1 cellular context compared by ENCODE assay signal in genomic region chr10:43380610-43381222, GRCh38.
TF ChIP-seq lines count a peak whose summit lies in the region.

No MANE protein-coding gene starts in this region.

TF ChIP-seq in K562, 482 proteins besides CTCF, POLR2A, EP300 and RAD21 (continued from another document):
- TF ChIP-seq ZMIZ1 (IDR thresholded peaks at IDR 0.05; ENCODE audit: low read depth in 2 of 2, low read length in 2 of 2) = no peak; a peak in 1 of 4 replicates
- TF ChIP-seq ZNF239 (CRISPR knock-in tag; IDR thresholded peaks at IDR 0.05) = no peak
- peak; percentile 87 for TF ChIP-seq SMARCA4 (IDR thresholded peaks at IDR 0.05)
- no peak for TF ChIP-seq STAT6 (CRISPR knock-in tag; IDR thresholded peaks at IDR 0.05)
TF ChIP-seq in K562: peak in this region for 82.
